1 cellular context compared by ENCODE assay signal in the genomic region with DNA sequence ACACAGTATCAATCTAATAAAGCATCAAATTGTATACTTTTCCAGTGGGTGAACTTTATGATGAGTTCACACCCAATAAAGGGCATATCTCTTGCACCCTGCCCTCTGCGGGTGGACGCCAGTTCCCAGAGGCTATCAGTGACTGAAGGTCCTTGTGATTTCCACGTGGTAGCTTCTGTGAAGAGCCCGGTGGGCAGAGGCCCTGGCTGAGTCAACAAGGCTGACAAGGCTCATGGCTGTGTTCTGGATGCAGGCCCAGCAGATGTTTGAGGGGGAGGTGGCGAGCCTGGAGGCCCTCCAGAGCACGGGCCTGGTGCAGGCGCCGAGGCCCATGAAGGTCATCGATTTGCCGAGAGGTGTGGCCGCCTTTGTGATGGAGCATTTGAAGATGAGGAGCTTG.
A peak's percentile ranks its signal among the peaks of the same experiment; 100 is the strongest.
TF ChIP-seq lines count a peak whose summit lies in the region.

No MANE protein-coding gene starts in this region.

TF ChIP-seq in HEK293, 187 proteins besides CTCF, POLR2A, EP300 and RAD21 (continued from another document):
- TF ChIP-seq, protein P1, sequence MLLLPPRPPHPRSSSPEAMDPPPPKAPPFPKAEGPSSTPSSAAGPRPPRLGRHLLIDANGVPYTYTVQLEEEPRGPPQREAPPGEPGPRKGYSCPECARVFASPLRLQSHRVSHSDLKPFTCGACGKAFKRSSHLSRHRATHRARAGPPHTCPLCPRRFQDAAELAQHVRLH (tag by site-specific recombination; IDR thresholded peaks at IDR 0.05), result no peak
- TF ChIP-seq ZNF600 (tag by site-specific recombination; IDR thresholded peaks at IDR 0.05) (peak; percentile 53; the same call in 1 of the 2 replicates), ZNF121 (tag by site-specific recombination; IDR thresholded peaks at IDR 0.05) (no peak), KLF7 (tag by site-specific recombination; IDR thresholded peaks at IDR 0.05; ENCODE audit: borderline replicate concordance) (no peak), ZNF214 (tag by site-specific recombination; IDR thresholded peaks at IDR 0.05; ENCODE audit: borderline replicate concordance) (no peak), ZNF843 (tag by site-specific recombination; IDR thresholded peaks at IDR 0.05) (peak; percentile 31; the same call in 1 of the 2 replicates), ZEB2 (tag by site-specific recombination; IDR thresholded peaks at IDR 0.05) (peak; percentile 91), ZNF169 (tag by site-specific recombination; IDR thresholded peaks at IDR 0.05) (no peak), ZNF184 (tag by site-specific recombination; IDR thresholded peaks at IDR 0.05) (no peak), KLF16 (tag by site-specific recombination; IDR thresholded peaks at IDR 0.05) (no peak), ZNF610 (tag by site-specific recombination; IDR thresholded peaks at IDR 0.05; ENCODE audit: borderline replicate concordance) (no peak), SETDB1 (IDR thresholded peaks at IDR 0.05; ENCODE audit: insufficient read length, low read length) (peak; percentile 26), IKZF3 (tag by site-specific recombination; IDR thresholded peaks at IDR 0.05) (no peak), OSR2 (tag by site-specific recombination; IDR thresholded peaks at IDR 0.05) (peak; percentile 94), ZNF366 (tag by site-specific recombination; conservative IDR thresholded peaks at IDR 0.05) (no peak; the same call in 1 of the 2 replicates), ZBTB8A (tag by site-specific recombination; IDR thresholded peaks at IDR 0.05) (peak; percentile 92), ZNF561 (tag by site-specific recombination; IDR thresholded peaks at IDR 0.05; ENCODE audit: borderline replicate concordance) (0 out of 2 replicates have a peak, but pooled peaks have one; percentile 24), ZNF140 (tag by site-specific recombination; IDR thresholded peaks at IDR 0.05) (no peak), ZNF202 (tag by site-specific recombination; IDR thresholded peaks at IDR 0.05; ENCODE audit: borderline replicate concordance) (no peak), ZNF114 (tag by site-specific recombination; IDR thresholded peaks at IDR 0.05) (no peak), ZNF132 (tag by site-specific recombination; IDR thresholded peaks at IDR 0.05; ENCODE audit: borderline replicate concordance) (no peak), ZNF48 (tag by site-specific recombination; IDR thresholded peaks at IDR 0.05) (no peak), ZIC2 (tag by site-specific recombination; IDR thresholded peaks at IDR 0.05) (no peak), ZNF350 (tag by site-specific recombination; IDR thresholded peaks at IDR 0.05) (no peak), ZBTB17 (tag by site-specific recombination; IDR thresholded peaks at IDR 0.05) (0 out of 2 replicates have a peak, but pooled peaks have one; percentile 36), GLI2 (tag by site-specific recombination; IDR thresholded peaks at IDR 0.05; ENCODE audit: borderline replicate concordance, low read depth) (peak; percentile 51; the same call in 1 of the 2 replicates), ZNF394 (tag by site-specific recombination; IDR thresholded peaks at IDR 0.05; ENCODE audit: borderline replicate concordance) (0 out of 2 replicates have a peak, but pooled peaks have one; percentile 29)
- TF ChIP-seq, protein P2, sequence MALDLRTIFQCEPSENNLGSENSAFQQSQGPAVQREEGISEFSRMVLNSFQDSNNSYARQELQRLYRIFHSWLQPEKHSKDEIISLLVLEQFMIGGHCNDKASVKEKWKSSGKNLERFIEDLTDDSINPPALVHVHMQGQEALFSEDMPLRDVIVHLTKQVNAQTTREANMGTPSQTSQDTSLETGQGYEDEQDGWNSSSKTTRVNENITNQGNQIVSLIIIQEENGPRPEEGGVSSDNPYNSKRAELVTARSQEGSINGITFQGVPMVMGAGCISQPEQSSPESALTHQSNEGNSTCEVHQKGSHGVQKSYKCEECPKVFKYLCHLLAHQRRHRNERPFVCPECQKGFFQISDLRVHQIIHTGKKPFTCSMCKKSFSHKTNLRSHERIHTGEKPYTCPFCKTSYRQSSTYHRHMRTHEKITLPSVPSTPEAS (tag by site-specific recombination; IDR thresholded peaks at IDR 0.05), result no peak
